13 cellular contexts compared by ENCODE assay signal in the genomic region with DNA sequence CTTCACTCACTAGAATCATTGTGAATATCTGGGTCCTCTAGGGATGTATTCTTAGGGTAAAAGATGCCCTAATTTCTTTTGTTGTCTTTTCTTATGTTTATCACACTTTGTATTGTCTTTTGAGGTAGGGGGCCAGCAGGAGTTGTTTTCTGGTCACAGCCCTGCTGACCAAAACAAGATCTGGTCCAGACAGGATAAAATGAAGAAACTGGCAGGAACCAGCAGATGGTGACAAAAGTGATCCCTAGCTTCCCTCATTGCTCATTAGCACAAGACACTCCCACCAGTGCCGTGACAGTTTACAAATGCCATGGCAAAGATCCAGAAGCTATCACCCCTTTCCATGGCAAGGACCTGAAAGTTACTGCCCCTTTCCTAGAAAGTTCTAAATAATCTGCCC.
"Had no signal": no experiment of that assay in that cellular context is flagged by ENCODE, and none has a peak within 500 bp of the region (broad histone marks: within the 10 kb centered on the region; RNA-seq: fewer than 3 reads in every experiment).

No MANE protein-coding gene starts in this region.

- H3K27ac Mint-ChIP-seq: naive thymus-derived CD4-positive, alpha-beta T cell; nephron progenitor cell; stimulated activated memory B cell treated with anti-CD40 and anti-IgM and Interleukin-4, amounts not matched to agents 10 μg/mL and 1 μg/mL and 100 μg/mL, for 72 hours; stimulated activated naive CD8-positive, alpha-beta T cell treated with anti-CD3 and anti-CD28 coated beads, Interleukin-15, Interleukin-2, amounts not matched to agents 100 ng/mL and 50 ng/mL, for 24 hours had no signal

- H3K4me1 Mint-ChIP-seq: naive thymus-derived CD4-positive, alpha-beta T cell; stimulated activated memory B cell treated with anti-CD40 and anti-IgM and Interleukin-4, amounts not matched to agents 10 μg/mL and 1 μg/mL and 100 μg/mL, for 72 hours had no signal

- DNase-seq: effector memory CD4-positive, alpha-beta T cell; gastrocnemius medialis; naive thymus-derived CD4-positive, alpha-beta T cell; nephron progenitor cell; right lobe of liver; stimulated activated CD4-positive, alpha-beta T cell treated with anti-CD3 and anti-CD28 coated beads, Interleukin-4, amount 100 ng/mL, for 1 hour; tibial artery; upper lobe of left lung had no signal

- H3K9me3 ChIP-seq: esophagus muscularis mucosa, gastrocnemius medialis, prostate gland, right lobe of liver, tibial artery, upper lobe of left lung, vagina had no signal

- H3K9me3 Mint-ChIP-seq: stimulated activated memory B cell treated with anti-CD40 and anti-IgM and Interleukin-4, amounts not matched to agents 10 μg/mL and 1 μg/mL and 100 μg/mL, for 72 hours; stimulated activated naive CD8-positive, alpha-beta T cell treated with anti-CD3 and anti-CD28 coated beads, Interleukin-15, Interleukin-2, amounts not matched to agents 100 ng/mL and 50 ng/mL, for 24 hours had no signal

- H3K36me3 Mint-ChIP-seq: naive thymus-derived CD4-positive, alpha-beta T cell; stimulated activated memory B cell treated with anti-CD40 and anti-IgM and Interleukin-4, amounts not matched to agents 10 μg/mL and 1 μg/mL and 100 μg/mL, for 72 hours had no signal

- H3K27me3 Mint-ChIP-seq: stimulated activated memory B cell treated with anti-CD40 and anti-IgM and Interleukin-4, amounts not matched to agents 10 μg/mL and 1 μg/mL and 100 μg/mL, for 72 hours; stimulated activated naive CD8-positive, alpha-beta T cell treated with anti-CD3 and anti-CD28 coated beads, Interleukin-15, Interleukin-2, amounts not matched to agents 100 ng/mL and 50 ng/mL, for 24 hours had no signal

- ATAC-seq: gastrocnemius medialis; naive thymus-derived CD4-positive, alpha-beta T cell; right lobe of liver; stimulated activated memory B cell treated with anti-CD40 and anti-IgM and Interleukin-4, amounts not matched to agents 10 μg/mL and 1 μg/mL and 100 μg/mL, for 72 hours had no signal

- H3K4me3 Mint-ChIP-seq: naive thymus-derived CD4-positive, alpha-beta T cell; nephron progenitor cell; stimulated activated memory B cell treated with anti-CD40 and anti-IgM and Interleukin-4, amounts not matched to agents 10 μg/mL and 1 μg/mL and 100 μg/mL, for 72 hours; stimulated activated naive CD8-positive, alpha-beta T cell treated with anti-CD3 and anti-CD28 coated beads, Interleukin-15, Interleukin-2, amounts not matched to agents 100 ng/mL and 50 ng/mL, for 24 hours had no signal
